In genomic region chr19:57099199-57099661, GRCh38 we compare ENCODE assay signal across 1 cellular context.
TF ChIP-seq lines count a peak whose summit lies in the region.

No MANE protein-coding gene starts in this region.

TF ChIP-seq in HepG2, 621 proteins besides CTCF, POLR2A, EP300 and RAD21 (continued from another document and continues in another):
- TF ChIP-seq, protein P1, sequence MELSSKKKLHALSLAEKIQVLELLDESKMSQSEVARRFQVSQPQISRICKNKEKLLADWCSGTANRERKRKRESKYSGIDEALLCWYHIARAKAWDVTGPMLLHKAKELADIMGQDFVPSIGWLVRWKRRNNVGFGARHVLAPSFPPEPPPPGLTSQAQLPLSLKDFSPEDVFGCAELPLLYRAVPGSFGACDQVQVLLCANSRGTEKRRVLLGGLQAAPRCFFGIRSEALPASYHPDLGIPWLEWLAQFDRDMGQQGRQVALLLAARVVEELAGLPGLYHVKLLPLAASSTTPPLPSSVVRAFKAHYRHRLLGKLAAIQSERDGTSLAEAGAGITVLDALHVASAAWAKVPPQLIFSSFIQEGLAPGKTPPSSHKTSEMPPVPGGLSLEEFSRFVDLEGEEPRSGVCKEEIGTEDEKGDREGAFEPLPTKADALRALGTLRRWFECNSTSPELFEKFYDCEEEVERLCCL (CRISPR knock-in tag; IDR thresholded peaks at IDR 0.05; ENCODE audit: borderline replicate concordance) = no peak
- TF ChIP-seq RFX1 (IDR thresholded peaks at IDR 0.05) (no peak), NFIC (IDR thresholded peaks at IDR 0.05; ENCODE audit: low read length) (no peak), ARNT (IDR thresholded peaks at IDR 0.05) (no peak), CENPT (CRISPR knock-in tag; IDR thresholded peaks at IDR 0.05; ENCODE audit: low read depth) (no peak), SCMH1 (CRISPR knock-in tag; IDR thresholded peaks at IDR 0.05; ENCODE audit: borderline replicate concordance) (no peak), ZSCAN9 (CRISPR knock-in tag; IDR thresholded peaks at IDR 0.05; ENCODE audit: borderline replicate concordance) (no peak; the same call in 1 of the 2 replicates), MTF1 (CRISPR knock-in tag; IDR thresholded peaks at IDR 0.05) (no peak), MAFG (CRISPR knock-in tag; IDR thresholded peaks at IDR 0.05) (no peak), ZNF143 (CRISPR knock-in tag; IDR thresholded peaks at IDR 0.05) (no peak), SMAD9 (CRISPR knock-in tag; IDR thresholded peaks at IDR 0.05) (no peak), GTF2F1 (IDR thresholded peaks at IDR 0.05; ENCODE audit: low read length) (0 out of 2 replicates have a peak, but pooled peaks have one; percentile 66), SALL1 (CRISPR knock-in tag; IDR thresholded peaks at IDR 0.05) (peak; percentile 89), MEF2D (CRISPR knock-in tag; IDR thresholded peaks at IDR 0.05) (peak; percentile 66; the same call in 1 of the 2 replicates), PHF8 (CRISPR knock-in tag; IDR thresholded peaks at IDR 0.05) (peak; percentile 50), ZNF12 (CRISPR knock-in tag; IDR thresholded peaks at IDR 0.05) (no peak), ZNF672 (CRISPR knock-in tag; IDR thresholded peaks at IDR 0.05) (no peak), TFAP4 (IDR thresholded peaks at IDR 0.05; ENCODE audit: borderline replicate concordance, low read depth) (no peak), TOPORS (CRISPR knock-in tag; IDR thresholded peaks at IDR 0.05) (no peak), MED8 (CRISPR knock-in tag; IDR thresholded peaks at IDR 0.05; ENCODE audit: insufficient replicate concordance) (no peak), NFE2L2 (IDR thresholded peaks at IDR 0.05; ENCODE audit: low read length) (no peak), ZMYM3 (CRISPR knock-in tag; IDR thresholded peaks at IDR 0.05) (peak; percentile 100), SOX13 (IDR thresholded peaks at IDR 0.05) (no peak), SOX13 (CRISPR knock-in tag; conservative IDR thresholded peaks at IDR 0.05 in 1 of 2, IDR thresholded peaks at IDR 0.05 in 1 of 2) (peak in 1 of 2 experiments; percentile 38; a peak in 1 of 4 replicates), HBP1 (CRISPR knock-in tag; IDR thresholded peaks at IDR 0.05; ENCODE audit: low read depth) (no peak), ZSCAN21 (CRISPR knock-in tag; IDR thresholded peaks at IDR 0.05; ENCODE audit: borderline replicate concordance) (peak; percentile 61; the same call in 1 of the 2 replicates), AKNA (CRISPR knock-in tag; IDR thresholded peaks at IDR 0.05; ENCODE audit: borderline replicate concordance) (no peak), ZKSCAN8 (CRISPR knock-in tag; IDR thresholded peaks at IDR 0.05; ENCODE audit: borderline replicate concordance) (0 out of 2 replicates have a peak, but pooled peaks have one; percentile 30), ZNF414 (CRISPR knock-in tag; IDR thresholded peaks at IDR 0.05) (peak; percentile 65; the same call in 1 of the 2 replicates), ZNF850 (CRISPR knock-in tag; conservative IDR thresholded peaks at IDR 0.05) (no peak), ZNF543 (CRISPR knock-in tag; IDR thresholded peaks at IDR 0.05) (no peak), ZNF761 (CRISPR knock-in tag; conservative IDR thresholded peaks at IDR 0.05) (no peak), KDM3A (CRISPR knock-in tag; IDR thresholded peaks at IDR 0.05; ENCODE audit: low read depth) (peak; percentile 95), AGO2 (optimal IDR thresholded peaks at IDR 0.05; ENCODE audit: low read depth, low read length) (no peak)
- TF ChIP-seq, protein P2, sequence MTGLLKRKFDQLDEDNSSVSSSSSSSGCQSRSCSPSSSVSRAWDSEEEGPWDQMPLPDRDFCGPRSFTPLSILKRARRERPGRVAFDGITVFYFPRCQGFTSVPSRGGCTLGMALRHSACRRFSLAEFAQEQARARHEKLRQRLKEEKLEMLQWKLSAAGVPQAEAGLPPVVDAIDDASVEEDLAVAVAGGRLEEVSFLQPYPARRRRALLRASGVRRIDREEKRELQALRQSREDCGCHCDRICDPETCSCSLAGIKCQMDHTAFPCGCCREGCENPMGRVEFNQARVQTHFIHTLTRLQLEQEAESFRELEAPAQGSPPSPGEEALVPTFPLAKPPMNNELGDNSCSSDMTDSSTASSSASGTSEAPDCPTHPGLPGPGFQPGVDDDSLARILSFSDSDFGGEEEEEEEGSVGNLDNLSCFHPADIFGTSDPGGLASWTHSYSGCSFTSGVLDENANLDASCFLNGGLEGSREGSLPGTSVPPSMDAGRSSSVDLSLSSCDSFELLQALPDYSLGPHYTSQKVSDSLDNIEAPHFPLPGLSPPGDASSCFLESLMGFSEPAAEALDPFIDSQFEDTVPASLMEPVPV (CRISPR knock-in tag; IDR thresholded peaks at IDR 0.05) = no peak
- TF ChIP-seq, protein P3, sequence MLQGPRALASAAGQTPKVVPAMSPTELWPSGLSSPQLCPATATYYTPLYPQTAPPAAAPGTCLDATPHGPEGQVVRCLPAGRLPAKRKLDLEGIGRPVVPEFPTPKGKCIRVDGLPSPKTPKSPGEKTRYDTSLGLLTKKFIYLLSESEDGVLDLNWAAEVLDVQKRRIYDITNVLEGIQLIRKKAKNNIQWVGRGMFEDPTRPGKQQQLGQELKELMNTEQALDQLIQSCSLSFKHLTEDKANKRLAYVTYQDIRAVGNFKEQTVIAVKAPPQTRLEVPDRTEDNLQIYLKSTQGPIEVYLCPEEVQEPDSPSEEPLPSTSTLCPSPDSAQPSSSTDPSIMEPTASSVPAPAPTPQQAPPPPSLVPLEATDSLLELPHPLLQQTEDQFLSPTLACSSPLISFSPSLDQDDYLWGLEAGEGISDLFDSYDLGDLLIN (CRISPR knock-in tag; IDR thresholded peaks at IDR 0.05; ENCODE audit: borderline replicate concordance) = no peak
- TF ChIP-seq, protein P4, sequence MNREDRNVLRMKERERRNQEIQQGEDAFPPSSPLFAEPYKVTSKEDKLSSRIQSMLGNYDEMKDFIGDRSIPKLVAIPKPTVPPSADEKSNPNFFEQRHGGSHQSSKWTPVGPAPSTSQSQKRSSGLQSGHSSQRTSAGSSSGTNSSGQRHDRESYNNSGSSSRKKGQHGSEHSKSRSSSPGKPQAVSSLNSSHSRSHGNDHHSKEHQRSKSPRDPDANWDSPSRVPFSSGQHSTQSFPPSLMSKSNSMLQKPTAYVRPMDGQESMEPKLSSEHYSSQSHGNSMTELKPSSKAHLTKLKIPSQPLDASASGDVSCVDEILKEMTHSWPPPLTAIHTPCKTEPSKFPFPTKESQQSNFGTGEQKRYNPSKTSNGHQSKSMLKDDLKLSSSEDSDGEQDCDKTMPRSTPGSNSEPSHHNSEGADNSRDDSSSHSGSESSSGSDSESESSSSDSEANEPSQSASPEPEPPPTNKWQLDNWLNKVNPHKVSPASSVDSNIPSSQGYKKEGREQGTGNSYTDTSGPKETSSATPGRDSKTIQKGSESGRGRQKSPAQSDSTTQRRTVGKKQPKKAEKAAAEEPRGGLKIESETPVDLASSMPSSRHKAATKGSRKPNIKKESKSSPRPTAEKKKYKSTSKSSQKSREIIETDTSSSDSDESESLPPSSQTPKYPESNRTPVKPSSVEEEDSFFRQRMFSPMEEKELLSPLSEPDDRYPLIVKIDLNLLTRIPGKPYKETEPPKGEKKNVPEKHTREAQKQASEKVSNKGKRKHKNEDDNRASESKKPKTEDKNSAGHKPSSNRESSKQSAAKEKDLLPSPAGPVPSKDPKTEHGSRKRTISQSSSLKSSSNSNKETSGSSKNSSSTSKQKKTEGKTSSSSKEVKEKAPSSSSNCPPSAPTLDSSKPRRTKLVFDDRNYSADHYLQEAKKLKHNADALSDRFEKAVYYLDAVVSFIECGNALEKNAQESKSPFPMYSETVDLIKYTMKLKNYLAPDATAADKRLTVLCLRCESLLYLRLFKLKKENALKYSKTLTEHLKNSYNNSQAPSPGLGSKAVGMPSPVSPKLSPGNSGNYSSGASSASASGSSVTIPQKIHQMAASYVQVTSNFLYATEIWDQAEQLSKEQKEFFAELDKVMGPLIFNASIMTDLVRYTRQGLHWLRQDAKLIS (CRISPR knock-in tag; IDR thresholded peaks at IDR 0.05) = no peak
- TF ChIP-seq, protein P5, sequence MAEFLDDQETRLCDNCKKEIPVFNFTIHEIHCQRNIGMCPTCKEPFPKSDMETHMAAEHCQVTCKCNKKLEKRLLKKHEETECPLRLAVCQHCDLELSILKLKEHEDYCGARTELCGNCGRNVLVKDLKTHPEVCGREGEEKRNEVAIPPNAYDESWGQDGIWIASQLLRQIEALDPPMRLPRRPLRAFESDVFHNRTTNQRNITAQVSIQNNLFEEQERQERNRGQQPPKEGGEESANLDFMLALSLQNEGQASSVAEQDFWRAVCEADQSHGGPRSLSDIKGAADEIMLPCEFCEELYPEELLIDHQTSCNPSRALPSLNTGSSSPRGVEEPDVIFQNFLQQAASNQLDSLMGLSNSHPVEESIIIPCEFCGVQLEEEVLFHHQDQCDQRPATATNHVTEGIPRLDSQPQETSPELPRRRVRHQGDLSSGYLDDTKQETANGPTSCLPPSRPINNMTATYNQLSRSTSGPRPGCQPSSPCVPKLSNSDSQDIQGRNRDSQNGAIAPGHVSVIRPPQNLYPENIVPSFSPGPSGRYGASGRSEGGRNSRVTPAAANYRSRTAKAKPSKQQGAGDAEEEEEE (CRISPR knock-in tag; IDR thresholded peaks at IDR 0.05; ENCODE audit: borderline replicate concordance) = no peak
- TF ChIP-seq, protein P6, sequence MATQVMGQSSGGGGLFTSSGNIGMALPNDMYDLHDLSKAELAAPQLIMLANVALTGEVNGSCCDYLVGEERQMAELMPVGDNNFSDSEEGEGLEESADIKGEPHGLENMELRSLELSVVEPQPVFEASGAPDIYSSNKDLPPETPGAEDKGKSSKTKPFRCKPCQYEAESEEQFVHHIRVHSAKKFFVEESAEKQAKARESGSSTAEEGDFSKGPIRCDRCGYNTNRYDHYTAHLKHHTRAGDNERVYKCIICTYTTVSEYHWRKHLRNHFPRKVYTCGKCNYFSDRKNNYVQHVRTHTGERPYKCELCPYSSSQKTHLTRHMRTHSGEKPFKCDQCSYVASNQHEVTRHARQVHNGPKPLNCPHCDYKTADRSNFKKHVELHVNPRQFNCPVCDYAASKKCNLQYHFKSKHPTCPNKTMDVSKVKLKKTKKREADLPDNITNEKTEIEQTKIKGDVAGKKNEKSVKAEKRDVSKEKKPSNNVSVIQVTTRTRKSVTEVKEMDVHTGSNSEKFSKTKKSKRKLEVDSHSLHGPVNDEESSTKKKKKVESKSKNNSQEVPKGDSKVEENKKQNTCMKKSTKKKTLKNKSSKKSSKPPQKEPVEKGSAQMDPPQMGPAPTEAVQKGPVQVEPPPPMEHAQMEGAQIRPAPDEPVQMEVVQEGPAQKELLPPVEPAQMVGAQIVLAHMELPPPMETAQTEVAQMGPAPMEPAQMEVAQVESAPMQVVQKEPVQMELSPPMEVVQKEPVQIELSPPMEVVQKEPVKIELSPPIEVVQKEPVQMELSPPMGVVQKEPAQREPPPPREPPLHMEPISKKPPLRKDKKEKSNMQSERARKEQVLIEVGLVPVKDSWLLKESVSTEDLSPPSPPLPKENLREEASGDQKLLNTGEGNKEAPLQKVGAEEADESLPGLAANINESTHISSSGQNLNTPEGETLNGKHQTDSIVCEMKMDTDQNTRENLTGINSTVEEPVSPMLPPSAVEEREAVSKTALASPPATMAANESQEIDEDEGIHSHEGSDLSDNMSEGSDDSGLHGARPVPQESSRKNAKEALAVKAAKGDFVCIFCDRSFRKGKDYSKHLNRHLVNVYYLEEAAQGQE (IDR thresholded peaks at IDR 0.05; ENCODE audit: borderline replicate concordance in 1 of 2, low read depth in 1 of 2, low read length in 2 of 2) = no peak
